Comparison of ENCODE assay signal across 1 cellular context in genomic region chr18:48946329-48946835, GRCh38.
A peak's percentile ranks its signal among the peaks of the same experiment; 100 is the strongest.
TF ChIP-seq lines count a peak whose summit lies in the region.

No MANE protein-coding gene starts in this region.

TF ChIP-seq in K562, 482 proteins besides CTCF, POLR2A, EP300 and RAD21 (continued from another document):
- TF ChIP-seq PRDM10 (IDR thresholded peaks at IDR 0.05; ENCODE audit: partially characterized antibody) (peak; percentile 98), ZBTB17 (CRISPR knock-in tag; IDR thresholded peaks at IDR 0.05) (no peak), FOXA3 (CRISPR knock-in tag; conservative IDR thresholded peaks at IDR 0.05 in 1 of 2, IDR thresholded peaks at IDR 0.05 in 1 of 2) (peak in 1 of 2 experiments; percentile 51; a peak in 2 of 4 replicates), SRF (CRISPR knock-in tag; IDR thresholded peaks at IDR 0.05) (no peak), ADNP (tag; IDR thresholded peaks at IDR 0.05) (no peak), MEIS2 (IDR thresholded peaks at IDR 0.05; ENCODE audit: partially characterized antibody) (peak; percentile 35), ATF7 (IDR thresholded peaks at IDR 0.05) (peak; percentile 78), FOXK2 (conservative IDR thresholded peaks at IDR 0.05 in 1 of 2, IDR thresholded peaks at IDR 0.05 in 1 of 2; ENCODE audit: low read depth in 2 of 2) (peak in 1 of 2 experiments; percentile 85; a peak in 2 of 4 replicates), SMARCE1 (IDR thresholded peaks at IDR 0.05) (no peak), CREB5 (CRISPR knock-in tag; IDR thresholded peaks at IDR 0.05) (no peak), NFIC (IDR thresholded peaks at IDR 0.05) (peak; percentile 71)
- TF ChIP-seq, protein P1, sequence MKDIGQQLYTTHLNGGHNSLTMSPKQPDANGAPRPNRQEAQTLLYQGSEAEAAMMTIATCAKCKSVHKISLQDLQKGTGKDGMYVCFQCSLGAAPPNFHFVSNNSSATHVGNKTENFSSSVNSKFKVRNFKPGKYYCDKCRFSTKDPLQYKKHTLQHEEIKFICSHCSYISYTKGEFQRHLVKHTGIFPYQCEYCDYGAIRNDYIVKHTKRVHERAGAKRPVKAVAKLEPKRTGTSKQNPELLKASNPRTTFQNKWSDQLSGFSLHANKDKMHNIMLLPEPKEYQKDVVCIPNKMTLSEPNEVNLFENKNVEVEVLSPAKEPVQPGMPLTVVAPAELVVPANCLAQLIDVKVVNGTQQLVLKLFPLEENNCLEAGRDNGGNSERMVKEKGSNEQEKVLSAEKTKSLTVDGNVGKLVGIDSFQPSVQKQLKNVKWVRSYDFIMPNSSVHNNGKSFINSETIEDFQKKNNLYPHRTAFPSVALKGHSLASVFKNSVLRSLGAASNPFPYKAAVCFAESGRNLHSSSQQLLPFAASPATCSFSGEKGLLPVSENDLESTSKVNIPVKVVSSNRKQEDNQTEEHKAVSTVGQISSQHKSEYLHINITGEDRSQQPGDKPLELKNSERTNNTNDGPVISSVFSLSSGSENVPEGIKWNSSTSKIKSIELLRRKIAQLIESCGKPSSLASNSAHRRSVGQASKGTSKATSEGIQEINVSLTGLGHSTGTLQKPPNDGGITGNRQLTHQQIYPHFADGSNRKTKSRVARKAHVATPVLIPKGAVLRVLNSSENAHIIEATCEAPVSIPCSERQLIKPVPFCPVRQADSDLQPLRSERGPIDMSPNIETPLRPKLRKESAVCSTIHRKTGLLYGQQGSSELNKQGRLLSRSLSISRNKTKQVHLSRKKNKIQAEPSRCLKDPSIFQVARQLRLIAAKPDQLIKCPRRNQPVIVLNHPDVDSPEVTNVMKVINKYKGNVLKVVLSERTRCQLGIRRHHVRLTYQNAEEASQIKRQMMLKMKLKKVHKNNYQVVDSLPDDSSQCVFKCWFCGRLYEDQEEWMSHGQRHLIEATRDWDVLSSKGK (CRISPR knock-in tag; IDR thresholded peaks at IDR 0.05): no peak
- TF ChIP-seq, protein P2, sequence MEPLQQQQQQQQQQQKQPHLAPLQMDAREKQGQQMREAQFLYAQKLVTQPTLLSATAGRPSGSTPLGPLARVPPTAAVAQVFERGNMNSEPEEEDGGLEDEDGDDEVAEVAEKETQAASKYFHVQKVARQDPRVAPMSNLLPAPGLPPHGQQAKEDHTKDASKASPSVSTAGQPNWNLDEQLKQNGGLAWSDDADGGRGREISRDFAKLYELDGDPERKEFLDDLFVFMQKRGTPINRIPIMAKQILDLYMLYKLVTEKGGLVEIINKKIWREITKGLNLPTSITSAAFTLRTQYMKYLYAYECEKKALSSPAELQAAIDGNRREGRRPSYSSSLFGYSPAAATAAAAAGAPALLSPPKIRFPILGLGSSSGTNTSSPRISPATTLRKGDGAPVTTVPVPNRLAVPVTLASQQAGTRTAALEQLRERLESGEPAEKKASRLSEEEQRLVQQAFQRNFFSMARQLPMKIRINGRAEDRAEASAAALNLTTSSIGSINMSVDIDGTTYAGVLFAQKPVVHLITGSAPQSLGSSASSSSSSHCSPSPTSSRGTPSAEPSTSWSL (CRISPR knock-in tag; IDR thresholded peaks at IDR 0.05; ENCODE audit: borderline replicate concordance): no peak
- TF ChIP-seq, protein P3, sequence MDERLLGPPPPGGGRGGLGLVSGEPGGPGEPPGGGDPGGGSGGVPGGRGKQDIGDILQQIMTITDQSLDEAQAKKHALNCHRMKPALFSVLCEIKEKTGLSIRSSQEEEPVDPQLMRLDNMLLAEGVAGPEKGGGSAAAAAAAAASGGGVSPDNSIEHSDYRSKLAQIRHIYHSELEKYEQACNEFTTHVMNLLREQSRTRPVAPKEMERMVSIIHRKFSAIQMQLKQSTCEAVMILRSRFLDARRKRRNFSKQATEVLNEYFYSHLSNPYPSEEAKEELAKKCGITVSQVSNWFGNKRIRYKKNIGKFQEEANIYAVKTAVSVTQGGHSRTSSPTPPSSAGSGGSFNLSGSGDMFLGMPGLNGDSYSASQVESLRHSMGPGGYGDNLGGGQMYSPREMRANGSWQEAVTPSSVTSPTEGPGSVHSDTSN (CRISPR knock-in tag; IDR thresholded peaks at IDR 0.05; ENCODE audit: low read depth): no peak
- TF ChIP-seq, protein P3 (tag; conservative IDR thresholded peaks at IDR 0.05; ENCODE audit: low read depth): 0 out of 2 replicates have a peak, but pooled peaks have one; percentile 15
